In genomic region chr4:163164591-163164990, GRCh38 we compare ENCODE assay signal across 8 cellular contexts. TPM values are rescaled to one million over a fixed set of nuclear protein-coding genes. Genes with fewer than 3 reads are reported as not detected.
DNase-seq lines count a peak whose midpoint lies in the region; ATAC-seq and TF ChIP-seq lines count a peak whose summit lies in the region.

No MANE protein-coding gene starts in this region.

- intact Hi-C loops in thyroid gland (cut with DNase I), result no loop called here

- no peak overlapping the region for H4K8ac ChIP-seq in mesenchymal stem cell (ENCODE audit: low read length)

- H3K36me3 ChIP-seq in HUES48 (ENCODE audit: control insufficient read depth, insufficient read depth, low read length), result peaks cover 40% of the 10 kb centered on the region
- H3K36me3 ChIP-seq in mesenchymal stem cell (ENCODE audit: control insufficient read depth in 1 of 2, insufficient read depth in 2 of 2, low read depth in 1 of 2, low read length in 2 of 2), result peaks cover 0 to 15% of the 10 kb centered on the region in 2 experiments
- peaks cover 0 to 20% (median 0%) of the 10 kb centered on the region in 3 donors for H3K36me3 ChIP-seq in Peyer's patch
- H3K36me3 ChIP-seq in thyroid gland, result no peaks in the 10 kb centered on the region

- H3K4me1 ChIP-seq in HUES48 (ENCODE audit: control insufficient read depth, insufficient read depth, low read length) (peaks cover 18% of the 10 kb centered on the region), mesenchymal stem cell (ENCODE audit: control insufficient read depth, insufficient read depth, low read depth, low read length) (peaks cover 4% of the 10 kb centered on the region), Peyer's patch (peaks cover 0 to 20% (median 3%) of the 10 kb centered on the region in 4 donors), thyroid gland (peaks cover 13 to 16% of the 10 kb centered on the region in 2 donors)

- no peak overlapping the region for H2BK15ac ChIP-seq in mesenchymal stem cell (ENCODE audit: low read depth, poor library complexity, severe bottlenecking)

- H3K4ac ChIP-seq in mesenchymal stem cell (ENCODE audit: low read depth in 1 of 2, low read length in 2 of 2), result no peak overlapping the region

- H3K9ac ChIP-seq in HUES48 (ENCODE audit: low read depth, low read length) (no peak overlapping the region), mesenchymal stem cell (ENCODE audit: low read length) (peak overlapping the region; percentile 97)

- CTCF ChIA-PET in AG04449 (lab: Yijun Ruan, JAX), result no interaction called here

- no peak for ATAC-seq in GM21515 (IDR thresholded peaks at IDR 0.05; ENCODE audit: unreplicated experiment)
- no peak for ATAC-seq in HG03175 (IDR thresholded peaks at IDR 0.05; ENCODE audit: unreplicated experiment)

- H2BK5ac ChIP-seq in mesenchymal stem cell (ENCODE audit: low read depth, low read length, poor library complexity, severe bottlenecking), result no peak overlapping the region

- H3K27ac ChIP-seq in HUES48 (ENCODE audit: low read depth, low read length) (no peak overlapping the region), mesenchymal stem cell (ENCODE audit: low read length, poor library complexity, severe bottlenecking) (no peak overlapping the region), Peyer's patch (no peak overlapping the region), thyroid gland (no peak overlapping the region)

- WGBS in mesenchymal stem cell, result 75% methylated on average over 3 of the region's 3 CpGs
- 85 to 93% methylated on average over 3 of the region's 3 CpGs for WGBS in thyroid gland, 2 donors

- H4K91ac ChIP-seq in mesenchymal stem cell (ENCODE audit: low read length), result no peak overlapping the region

- no peak overlapping the region for H2AFZ ChIP-seq in mesenchymal stem cell (ENCODE audit: low read depth, low read length)

- DNase-seq in AG04449 (ENCODE audit: low read depth, low spot score), result no peak
- DNase-seq in amniotic epithelial cell (ENCODE audit: low read depth), result peak; percentile 57
- DNase-seq in mesenchymal stem cell, result peak; percentile 67
- DNase-seq in Peyer's patch, result no peak
- no peak for DNase-seq in thyroid gland

- no peak overlapping the region for H3K23ac ChIP-seq in mesenchymal stem cell (ENCODE audit: low read length in 2 of 2)

- H3K4me3 ChIP-seq in AG04449 (ENCODE audit: low read depth, low read length) (peak overlapping the region; percentile 82), HUES48 (ENCODE audit: low read depth, low read length) (peak overlapping the region; percentile 99), mesenchymal stem cell (ENCODE audit: insufficient read depth in 1 of 2, low read depth in 1 of 2, low read length in 2 of 2) (peak overlapping the region in 1 of 2 experiments; percentile 91), Peyer's patch (peak overlapping the region in 1 of 4 donors; percentile 91), thyroid gland (replicated peaks in 1 of 3) (no peak overlapping the region)

- TF ChIP-seq POLR2A in Peyer's patch (IDR thresholded peaks at IDR 0.05), result no peak
- TF ChIP-seq POLR2A in thyroid gland (IDR thresholded peaks at IDR 0.05), result no peak

- no peaks in the 10 kb centered on the region for H3K79me1 ChIP-seq in mesenchymal stem cell (replicated peaks; ENCODE audit: low read length, poor library complexity, severe bottlenecking)

- H3K27me3 ChIP-seq in HUES48 (ENCODE audit: control insufficient read depth, insufficient read depth, low read length), result no peaks in the 10 kb centered on the region
- no peaks in the 10 kb centered on the region for H3K27me3 ChIP-seq in mesenchymal stem cell (ENCODE audit: control insufficient read depth in 1 of 2, insufficient read depth in 1 of 2, low read length in 2 of 2)
- no peaks in the 10 kb centered on the region for H3K27me3 ChIP-seq in Peyer's patch
- H3K27me3 ChIP-seq in thyroid gland, result no peaks in the 10 kb centered on the region

- no peak for TF ChIP-seq CTCF in AG04449 (IDR thresholded peaks at IDR 0.05; ENCODE audit: insufficient read depth, low read length, missing control alignments)
- no peak for TF ChIP-seq CTCF in Peyer's patch (IDR thresholded peaks at IDR 0.05)
- no peak for TF ChIP-seq CTCF in thyroid gland (IDR thresholded peaks at IDR 0.05)

- H3K18ac ChIP-seq in mesenchymal stem cell (ENCODE audit: low read depth in 1 of 2, low read length in 2 of 2), result no peak overlapping the region

- POLR2A ChIA-PET in AG04449 (lab: Yijun Ruan, JAX), result no interaction called here

- H3K4me2 ChIP-seq in mesenchymal stem cell (ENCODE audit: low read length, poor library complexity, severe bottlenecking), result no peak overlapping the region

- H3K14ac ChIP-seq in mesenchymal stem cell (ENCODE audit: low read length in 2 of 2), result no peak overlapping the region

- H2AK5ac ChIP-seq in mesenchymal stem cell (ENCODE audit: low read length, severe bottlenecking), result no peak overlapping the region

- H2BK120ac ChIP-seq in mesenchymal stem cell (ENCODE audit: low read depth, low read length), result no peak overlapping the region

- H3K9me3 ChIP-seq in HUES48 (ENCODE audit: control insufficient read depth, insufficient read depth, low read length), result no peaks in the 10 kb centered on the region
- H3K9me3 ChIP-seq in mesenchymal stem cell (ENCODE audit: control insufficient read depth, low read length), result no peaks in the 10 kb centered on the region
- no peaks in the 10 kb centered on the region for H3K9me3 ChIP-seq in Peyer's patch
- H3K9me3 ChIP-seq in thyroid gland, result no peaks in the 10 kb centered on the region

- H2BK12ac ChIP-seq in mesenchymal stem cell (ENCODE audit: low read length in 2 of 2), result no peak overlapping the region

RNA-seq across cellular contexts. Expression of gene NAF1, which starts 2.1 kb away (rescaled TPM):
- 9.7 TPM for polyA plus RNA-seq in mesenchymal stem cell (2013, experiment 1 of 2)
- 10.4 TPM for polyA plus RNA-seq in mesenchymal stem cell (2013, experiment 2 of 2)
- 10 to 100 TPM in 3 of 4 donors, 1 to 10 TPM in 1; 7.9 to 30.5 (median 15.4) TPM for total RNA-seq in Peyer's patch
- total RNA-seq in thyroid gland, result 10 to 100 TPM; 19.3 to 31.9 (median 25.7) TPM

Comparison
In these comparisons a context has a peak if more than half of its experiments do, and no peak if none do; other contexts are left out.
1. DNase-seq: peak in amniotic epithelial cell (single experiment) and mesenchymal stem cell (single experiment); none in AG04449 (single experiment), Peyer's patch (0 of 3) and thyroid gland (0 of 2).
2. H3K4me3 ChIP-seq: peak in AG04449 (single experiment) and HUES48 (single experiment); none in thyroid gland (0 of 3).